8 cellular contexts compared by ENCODE assay signal in the genomic region with DNA sequence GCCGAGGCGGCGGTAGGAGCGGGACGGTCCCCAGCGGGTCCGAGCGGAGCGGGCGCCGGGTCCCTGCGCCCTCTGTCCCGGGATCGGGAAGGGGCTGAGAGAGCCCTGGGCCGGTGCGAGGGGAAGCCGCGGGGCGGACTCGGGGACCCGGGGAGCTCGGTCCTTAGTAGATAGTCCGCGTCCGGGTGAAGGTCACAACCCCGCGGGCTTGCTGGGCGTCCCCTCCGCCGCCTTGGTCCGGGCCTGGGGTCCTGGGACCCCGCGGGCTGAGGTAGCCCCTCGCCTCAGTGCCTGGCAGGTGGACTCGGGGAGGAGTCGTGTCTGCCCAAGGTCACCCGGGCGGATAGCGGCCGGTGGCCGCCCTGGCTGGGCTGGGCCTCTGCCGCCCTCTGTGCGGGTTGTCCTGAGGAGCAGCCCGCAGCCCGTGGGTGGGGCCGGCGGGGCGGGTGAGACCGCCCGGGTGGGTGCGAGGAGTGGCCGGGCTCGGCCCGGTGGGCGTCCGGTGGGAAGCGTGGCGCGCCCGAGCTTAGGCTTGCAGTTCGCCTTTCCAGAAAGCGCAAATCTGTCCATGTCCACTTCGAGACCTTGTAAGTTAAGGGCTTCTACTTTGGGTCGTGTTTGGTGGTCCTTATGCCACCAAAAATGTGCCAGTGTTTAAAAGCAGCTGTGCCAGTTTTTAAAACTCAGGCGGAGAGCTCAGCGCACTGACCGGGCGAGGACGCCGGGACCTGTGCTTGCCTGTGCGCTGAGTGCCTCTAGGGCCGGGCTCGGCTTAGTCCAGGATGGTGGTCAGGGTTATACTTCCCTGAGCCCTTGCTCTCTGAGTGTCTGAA. TPM values are rescaled to one million over a fixed set of nuclear protein-coding genes. Genes with fewer than 3 reads are reported as not detected.
DNase-seq lines count a peak whose midpoint lies in the region; ATAC-seq, FAIRE-seq and TF ChIP-seq lines count a peak whose summit lies in the region.

No MANE protein-coding gene starts in this region.

- ATAC-seq in GM18870 (IDR thresholded peaks at IDR 0.05; ENCODE audit: unreplicated experiment) (peak; percentile 0), HG03108 (IDR thresholded peaks at IDR 0.05; ENCODE audit: unreplicated experiment) (peak; percentile 27)

- BruUV-seq in MCF 10A (replicated peaks; lab: Mats Ljungman, UMichigan), result no TSS peak

- H3K4me1 Mint-ChIP-seq in MCF 10A (ENCODE audit: insufficient read depth, unreplicated experiment), result peaks cover 24% of the 10 kb centered on the region

- H3K27me3 ChIP-seq in kidney epithelial cell (ENCODE audit: control insufficient read depth, insufficient read depth, low read length), result no peaks in the 10 kb centered on the region

- CTCF ChIA-PET in MCF 10A (lab: Yijun Ruan, JAX), result interaction anchor here (0.6 to 1.5 kb wide), 6 partner anchors 11 to 1815 kb away, joined by 3 to 4 read pairs (median 4); no protein-coding TSS in a partner anchor

- intact Hi-C loops in MCF 10A (cut with micrococcal nuclease), result loop anchor here (2.0 kb wide), 1 partner anchor 30 kb away; no protein-coding TSS in a partner anchor

- DNase-seq in AG20443 (ENCODE audit: low spot score) (peak; percentile 20), RPMI7951 (ENCODE audit: low read depth) (peak; percentile 38), MCF 10A (ENCODE audit: unreplicated experiment) (peak; percentile 46), kidney epithelial cell (ENCODE audit: low read depth) (no peak), HTR-8/SVneo (ENCODE audit: insufficient read length, low spot score) (no peak)
- peak; percentile 27 for DNase-seq in stimulated activated CD4-positive, alpha-beta T cell treated with anti-CD3 and anti-CD28 coated beads, Interleukin-15, amount 100 ng/mL, for 24 hours

- no peaks in the 10 kb centered on the region for H3K36me3 ChIP-seq in kidney epithelial cell (ENCODE audit: control insufficient read depth, insufficient read depth, low read length)

- H3K4me3 Mint-ChIP-seq in MCF 10A (ENCODE audit: unreplicated experiment), result peak overlapping the region; percentile 84

- POLR2A ChIA-PET in MCF 10A (lab: Yijun Ruan, JAX), result interaction anchor here (0.5 to 3.0 kb wide), 16 partner anchors 8 to 1112 kb away, joined by 3 to 29 read pairs (median 4); partner anchors contain the start of genes LRRC14B and PDCD6

- TF ChIP-seq CTCF in MCF 10A (IDR thresholded peaks at IDR 0.05; ENCODE audit: unreplicated experiment) (no peak), kidney epithelial cell (IDR thresholded peaks at IDR 0.05; ENCODE audit: insufficient read depth, low read length, poor library complexity, severe bottlenecking) (no peak)

- peak overlapping the region; percentile 99 for H3K4me3 ChIP-seq in kidney epithelial cell (ENCODE audit: low read depth, low read length)

- H3K9me3 Mint-ChIP-seq in MCF 10A (ENCODE audit: unreplicated experiment), result no peaks in the 10 kb centered on the region

- H3K27me3 Mint-ChIP-seq in MCF 10A (ENCODE audit: insufficient read depth, unreplicated experiment), result no peaks in the 10 kb centered on the region

- H3K36me3 Mint-ChIP-seq in MCF 10A (ENCODE audit: insufficient read depth, unreplicated experiment), result peaks cover 28% of the 10 kb centered on the region

- peak overlapping the region; percentile 77 for H3K27ac Mint-ChIP-seq in MCF 10A (ENCODE audit: low read depth, unreplicated experiment)

- FAIRE-seq in HTR-8/SVneo (lab: Jason Lieb, UNC), result no peak

RNA-seq across cellular contexts. Expression of gene SDHA, which starts 0.6 kb away (rescaled TPM):
- 91.9 and 95.6 TPM in 2 replicates for total RNA-seq in RPMI7951 (2014; rRNA removed; shearing (Covaris generic))
- total RNA-seq in MCF 10A (2022) (73.4 and 75.0 TPM in 2 replicates), kidney epithelial cell (75.0 and 77.4 TPM in 2 replicates)

RNA-seq across cellular contexts. Expression of gene CCDC127, which starts 0.7 kb away (rescaled TPM):
- total RNA-seq in RPMI7951 (2014; rRNA removed; shearing (Covaris generic)), result 3.4 and 3.8 TPM in 2 replicates
- total RNA-seq in MCF 10A (2022), result 4.5 and 5.8 TPM in 2 replicates
- 5.8 and 13.4 TPM in 2 replicates for total RNA-seq in kidney epithelial cell

RNA-seq across cellular contexts. Expression of gene LRRC14B, which starts 27.4 kb away (rescaled TPM):
- total RNA-seq in RPMI7951 (2014; rRNA removed; shearing (Covaris generic)), result not detected in 2 replicates
- total RNA-seq in MCF 10A (2022) (not detected in 2 replicates), kidney epithelial cell (0.41 TPM in 1 of 2 replicates, not detected in the other)

RNA-seq across cellular contexts. Expression of gene PDCD6, which starts 52.8 kb away (rescaled TPM):
- total RNA-seq in RPMI7951 (2014; rRNA removed; shearing (Covaris generic)), result 147 and 158 TPM in 2 replicates
- total RNA-seq in MCF 10A (2022), result 107 and 133 TPM in 2 replicates
- total RNA-seq in kidney epithelial cell, result 92.2 and 122 TPM in 2 replicates

Comparison
In these comparisons a context has a peak if more than half of its experiments do, and no peak if none do; other contexts are left out.
1. DNase-seq: peak in AG20443 (single experiment), RPMI7951 (single experiment), MCF 10A (single experiment) and stimulated activated CD4-positive, alpha-beta T cell treated with anti-CD3 and anti-CD28 coated beads, Interleukin-15, amount 100 ng/mL, for 24 hours (single experiment); none in kidney epithelial cell (single experiment) and HTR-8/SVneo (single experiment).